Comparison of ENCODE assay signal across 16 cellular contexts in the genomic region with DNA sequence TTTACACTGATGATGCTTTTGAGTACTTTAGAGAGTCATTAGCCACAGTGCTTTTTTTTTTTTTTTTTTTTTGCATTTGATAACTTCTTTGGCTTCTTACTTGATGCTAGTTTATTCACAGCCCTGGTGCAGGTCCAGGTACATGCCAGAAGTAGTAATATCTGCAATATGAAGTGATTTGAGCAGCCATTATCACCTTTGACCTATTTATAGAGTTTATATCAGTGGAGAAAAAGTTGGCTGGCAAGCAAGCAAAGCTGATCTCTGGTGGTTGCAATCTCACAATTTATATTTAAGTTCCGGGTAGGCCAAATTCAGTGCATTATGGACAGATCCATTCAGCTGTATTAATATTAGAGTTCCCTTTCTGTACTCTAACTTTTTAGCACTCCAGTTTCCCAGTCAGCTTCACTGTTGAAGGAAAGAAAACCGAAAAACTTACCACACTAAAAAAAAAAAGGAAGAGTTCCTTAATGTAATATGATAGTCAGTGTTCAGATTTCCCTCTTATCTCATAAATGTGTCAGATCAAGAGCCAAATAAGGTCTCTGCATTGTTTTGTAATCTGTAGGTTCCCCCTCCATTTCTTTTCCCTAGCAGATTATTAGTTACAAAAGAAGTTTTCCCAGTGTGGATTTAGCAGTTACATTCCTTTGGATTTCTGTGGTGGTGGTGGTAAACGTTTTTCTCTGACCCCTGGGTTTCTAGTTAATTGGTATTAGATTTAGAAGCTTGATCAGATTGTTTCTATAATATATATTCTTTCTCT.
DNase-seq lines count a peak whose midpoint lies in the region; ATAC-seq, FAIRE-seq and TF ChIP-seq lines count a peak whose summit lies in the region.
"Had no signal": no experiment of that assay in that cellular context is flagged by ENCODE, and none has a peak within 500 bp of the region (broad histone marks: within the 10 kb centered on the region; RNA-seq: fewer than 3 reads in every experiment).

No MANE protein-coding gene starts in this region.

- H3K27me3 ChIP-seq in pancreas: no peaks in the 10 kb centered on the region
- H3K27me3 ChIP-seq: right lobe of liver, tibial artery had no signal

- peaks cover 0 to 21% (median 17%) of the 10 kb centered on the region in 3 donors for H3K4me1 ChIP-seq in pancreas

- peak overlapping the region; percentile 29 for H3K27ac Mint-ChIP-seq in T-helper 2 cell treated with Interferon-gamma antibody and Interleukin-4, amounts not matched to agents 5 μg/mL and 100 μg/mL, for 36 hours
- no peak overlapping the region for H3K27ac Mint-ChIP-seq in central memory CD8-positive, alpha-beta T cell (ENCODE audit: low read depth)

- H3K4me3 Mint-ChIP-seq in T-helper 2 cell treated with Interferon-gamma antibody and Interleukin-4, amounts not matched to agents 5 μg/mL and 100 μg/mL, for 36 hours: no peak overlapping the region
- H3K4me3 Mint-ChIP-seq in central memory CD8-positive, alpha-beta T cell: peak overlapping the region; percentile 14

- H3K36me3 Mint-ChIP-seq in T-helper 2 cell treated with Interferon-gamma antibody and Interleukin-4, amounts not matched to agents 5 μg/mL and 100 μg/mL, for 36 hours (ENCODE audit: low read depth): peaks cover 10% of the 10 kb centered on the region
- peaks cover 21% of the 10 kb centered on the region for H3K36me3 Mint-ChIP-seq in central memory CD8-positive, alpha-beta T cell (ENCODE audit: insufficient read depth)

- no peak for FAIRE-seq in pancreas (lab: Jason Lieb, UNC)
- FAIRE-seq: endometrium had no signal

- H3K4me1 Mint-ChIP-seq in T-helper 2 cell treated with Interferon-gamma antibody and Interleukin-4, amounts not matched to agents 5 μg/mL and 100 μg/mL, for 36 hours (ENCODE audit: low read depth): peaks cover 47% of the 10 kb centered on the region
- peaks cover 50% of the 10 kb centered on the region for H3K4me1 Mint-ChIP-seq in central memory CD8-positive, alpha-beta T cell

- ATAC-seq in central memory CD8-positive, alpha-beta T cell (replicated peaks; ENCODE audit: extremely low read depth, poor library complexity, severe bottlenecking): no peak
- ATAC-seq in pancreas (peak; percentile 25 to 72 (median 54)), GM18907 (IDR thresholded peaks at IDR 0.05; ENCODE audit: unreplicated experiment) (no peak)

- H3K9me3 ChIP-seq in pancreas: no peaks in the 10 kb centered on the region
- H3K9me3 ChIP-seq: right lobe of liver, tibial artery had no signal

- TF ChIP-seq CTCF in pancreas (IDR thresholded peaks at IDR 0.05): no peak

- no peaks in the 10 kb centered on the region for H3K9me3 Mint-ChIP-seq in T-helper 2 cell treated with Interferon-gamma antibody and Interleukin-4, amounts not matched to agents 5 μg/mL and 100 μg/mL, for 36 hours
- H3K9me3 Mint-ChIP-seq in central memory CD8-positive, alpha-beta T cell: no peaks in the 10 kb centered on the region

- DNase-seq in T-helper 2 cell treated with Interferon-gamma antibody and Interleukin-4, amounts not matched to agents 5 μg/mL and 100 μg/mL, for 36 hours (ENCODE audit: low spot score): no peak
- no peak for DNase-seq in T-helper 2 cell
- peak; percentile 35 for DNase-seq in MV-4-11 (lab: John Stamatoyannopoulos, UW)
- DNase-seq in central memory CD8-positive, alpha-beta T cell (ENCODE audit: low spot score in 2 of 2): no peak
- DNase-seq in pancreas: no peak
- no peak for DNase-seq in NCI-H510A (lab: John Stamatoyannopoulos, UW)
- DNase-seq in amniotic stem cell (lab: John Stamatoyannopoulos, UW): no peak
- DNase-seq: aorta, hippocampal formation, NCI-H1048, NCI-H748 treated with DMSO at 0.1 percent for 48 hours, right lobe of liver, SW 1271, tibial artery had no signal

- no peaks in the 10 kb centered on the region for H3K36me3 ChIP-seq in pancreas
- H3K36me3 ChIP-seq: right lobe of liver, tibial artery had no signal

- H3K4me3 ChIP-seq in pancreas: no peak overlapping the region
- H3K4me3 ChIP-seq: right lobe of liver, tibial artery had no signal

- intact Hi-C loops in pancreas (cut with DNase I): no loop called here

- H3K27ac ChIP-seq in pancreas: no peak overlapping the region
- H3K27ac ChIP-seq: right lobe of liver, tibial artery had no signal

- WGBS in pancreas, 2 donors: 6 to 17% methylated on average over 3 of the region's 3 CpGs

- H3K27me3 Mint-ChIP-seq in T-helper 2 cell treated with Interferon-gamma antibody and Interleukin-4, amounts not matched to agents 5 μg/mL and 100 μg/mL, for 36 hours (ENCODE audit: low read depth): no peaks in the 10 kb centered on the region
- no peaks in the 10 kb centered on the region for H3K27me3 Mint-ChIP-seq in central memory CD8-positive, alpha-beta T cell

Comparison
In these comparisons a context has a peak if more than half of its experiments do, and no peak if none do; other contexts are left out.
1. ATAC-seq: peak in pancreas (4 of 4); none in central memory CD8-positive, alpha-beta T cell (single experiment) and GM18907 (single experiment).